ENCODE assay signal across 31 cellular contexts in genomic region chr11:1109101-1109917, GRCh38. TPM values are rescaled to one million over a fixed set of nuclear protein-coding genes. Genes with fewer than 3 reads are reported as not detected.
"Had no signal": no experiment of that assay in that cellular context is flagged by ENCODE, and none has a peak within 500 bp of the region (broad histone marks: within the 10 kb centered on the region; RNA-seq: fewer than 3 reads in every experiment).

No MANE protein-coding gene starts in this region.

- H3K27ac Mint-ChIP-seq: naive thymus-derived CD4-positive, alpha-beta T cell; progenitor cell of endocrine pancreas; stimulated activated naive B cell treated with anti-CD40 and anti-IgM and Interleukin-4, amounts not matched to agents 10 μg/mL and 1 μg/mL and 100 μg/mL, for 72 hours; stimulated activated naive CD8-positive, alpha-beta T cell treated with anti-CD3 and anti-CD28 coated beads, Interleukin-15, Interleukin-2, amounts not matched to agents 100 ng/mL and 50 ng/mL, for 24 hours had no signal

- H3K27me3 Mint-ChIP-seq: naive thymus-derived CD4-positive, alpha-beta T cell; progenitor cell of endocrine pancreas; stimulated activated naive CD8-positive, alpha-beta T cell treated with anti-CD3 and anti-CD28 coated beads, Interleukin-15, Interleukin-2, amounts not matched to agents 100 ng/mL and 50 ng/mL, for 24 hours had no signal

- FAIRE-seq: colon, keratinocyte, pancreas had no signal

- H3K4me3 ChIP-seq: dorsolateral prefrontal cortex, gastrocnemius medialis, pancreas, skin epidermis, thoracic aorta, tibial nerve, upper lobe of right lung, uterus had no signal

- H3K9me3 ChIP-seq: gastrocnemius medialis, neutrophil, pancreas, thoracic aorta, tibial nerve, upper lobe of right lung, uterus had no signal

- ATAC-seq: esophagus mucosa; gastrocnemius medialis; left lobe of liver; naive thymus-derived CD4-positive, alpha-beta T cell; pancreas; right cardiac atrium; stimulated activated naive B cell treated with anti-CD40 and anti-IgM and Interleukin-4, amounts not matched to agents 10 μg/mL and 1 μg/mL and 100 μg/mL, for 72 hours; upper lobe of right lung had no signal

- H3K36me3 ChIP-seq: gastrocnemius medialis, neutrophil, pancreas, thoracic aorta, tibial nerve, upper lobe of right lung, uterus had no signal

- H3K27ac ChIP-seq: dorsolateral prefrontal cortex, epithelial cell of prostate, gastrocnemius medialis, neutrophil, pancreas, skin epidermis, thoracic aorta, tibial nerve, upper lobe of right lung, uterus had no signal

- DNase-seq: cerebellar nuclear complex; effector CD4-positive, alpha-beta T cell; foreskin fibroblast; gastrocnemius medialis; head of caudate nucleus; mammary epithelial cell; mesendoderm; midbrain; stimulated activated CD4-positive, alpha-beta T cell treated with anti-CD3 and anti-CD28 coated beads, Interleukin-15, amount 100 ng/mL, for 24 hours; stimulated activated CD4-positive, alpha-beta T cell treated with anti-CD3 and anti-CD28 coated beads, Interleukin-2, amount 100 ng/mL, for 48 hours; stimulated activated naive B cell treated with anti-CD40 and anti-IgM and Interleukin-4, amounts not matched to agents 10 μg/mL and 1 μg/mL and 100 μg/mL, for 72 hours; upper lobe of right lung; uterus had no signal

- H3K4me3 Mint-ChIP-seq: naive thymus-derived CD4-positive, alpha-beta T cell; stimulated activated naive B cell treated with anti-CD40 and anti-IgM and Interleukin-4, amounts not matched to agents 10 μg/mL and 1 μg/mL and 100 μg/mL, for 72 hours; stimulated activated naive CD8-positive, alpha-beta T cell treated with anti-CD3 and anti-CD28 coated beads, Interleukin-15, Interleukin-2, amounts not matched to agents 100 ng/mL and 50 ng/mL, for 24 hours had no signal

- H3K4me1 Mint-ChIP-seq: naive thymus-derived CD4-positive, alpha-beta T cell had no signal

- H3K9me3 Mint-ChIP-seq: stimulated activated naive B cell treated with anti-CD40 and anti-IgM and Interleukin-4, amounts not matched to agents 10 μg/mL and 1 μg/mL and 100 μg/mL, for 72 hours; stimulated activated naive CD8-positive, alpha-beta T cell treated with anti-CD3 and anti-CD28 coated beads, Interleukin-15, Interleukin-2, amounts not matched to agents 100 ng/mL and 50 ng/mL, for 24 hours had no signal

- H3K36me3 Mint-ChIP-seq: naive thymus-derived CD4-positive, alpha-beta T cell; stimulated activated naive B cell treated with anti-CD40 and anti-IgM and Interleukin-4, amounts not matched to agents 10 μg/mL and 1 μg/mL and 100 μg/mL, for 72 hours had no signal

- H3K4me1 ChIP-seq: gastrocnemius medialis, pancreas, tibial nerve, upper lobe of right lung, uterus had no signal

RNA-seq across cellular contexts. Expression of gene MUC2, which starts 34.6 kb away (rescaled TPM):
- total RNA-seq: glomerular endothelial cell; mammary epithelial cell; naive thymus-derived CD4-positive, alpha-beta T cell; omental fat pad; progenitor cell of endocrine pancreas; thoracic aorta; tibial nerve; upper lobe of right lung had no signal
- polyA plus RNA-seq: keratinocyte; mammary epithelial cell; naive thymus-derived CD4-positive, alpha-beta T cell; neural cell had no signal

RNA-seq across cellular contexts. Expression of gene MUC5AC, which starts 48.4 kb away (rescaled TPM):
- total RNA-seq: esophagus mucosa; gastrocnemius medialis; glomerular endothelial cell; mammary epithelial cell; naive thymus-derived CD4-positive, alpha-beta T cell; omental fat pad; progenitor cell of endocrine pancreas; right cardiac atrium; tibial nerve; upper lobe of right lung had no signal
- polyA plus RNA-seq: keratinocyte; naive thymus-derived CD4-positive, alpha-beta T cell; neural cell; right cardiac atrium had no signal
